ENCODE assay signal across 19 cellular contexts in the genomic region with DNA sequence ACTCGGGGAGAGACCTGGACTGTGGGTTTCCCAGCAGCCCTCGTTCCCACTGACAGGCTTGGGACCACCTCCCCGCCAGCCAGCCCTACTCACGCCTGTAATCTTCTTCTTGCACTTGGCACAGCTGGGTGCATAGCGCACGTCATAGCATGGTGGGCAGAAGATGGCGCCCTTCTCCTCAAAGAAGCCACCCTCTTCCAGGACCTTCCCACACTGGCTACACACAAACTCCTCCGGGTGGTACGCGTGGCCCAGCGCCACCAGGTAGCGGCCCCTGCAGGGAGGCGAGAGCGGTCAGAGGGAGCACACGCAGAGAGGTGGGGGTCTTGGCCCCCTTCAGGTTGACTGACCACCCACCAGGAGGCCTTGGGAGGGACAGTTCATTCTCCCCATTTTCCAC. TPM values are rescaled to one million over a fixed set of nuclear protein-coding genes. Genes with fewer than 3 reads are reported as not detected.
DNase-seq lines count a peak whose midpoint lies in the region; ATAC-seq and TF ChIP-seq lines count a peak whose summit lies in the region.
"Had no signal": no experiment of that assay in that cellular context is flagged by ENCODE, and none has a peak within 500 bp of the region (broad histone marks: within the 10 kb centered on the region; RNA-seq: fewer than 3 reads in every experiment).

No MANE protein-coding gene starts in this region.

- peaks cover 44% of the 10 kb centered on the region for H4K20me1 ChIP-seq in BLaER1

- DNase-seq in GM13976 (ENCODE audit: low spot score) = no peak
- no peak for DNase-seq in RWPE2 (ENCODE audit: low spot score)
- no peak for DNase-seq in mesenchymal stem cell
- DNase-seq in GOT3 (lab: John Stamatoyannopoulos, UW) = no peak
- no peak for DNase-seq in MCF 10A (ENCODE audit: unreplicated experiment)
- DNase-seq in posterior cingulate gyrus = no peak
- no peak for DNase-seq in NCI-H2227 (lab: John Stamatoyannopoulos, UW; ENCODE audit: unreplicated experiment)
- DNase-seq: activated CD4-positive, alpha-beta T cell treated with anti-CD3 and anti-CD28 coated beads for 4 hours; activated CD8-positive, alpha-beta memory T cell treated with anti-CD3 and anti-CD28 coated beads, Interleukin-2, amount 50 U/mL, for 4 hours; activated naive CD4-positive, alpha-beta T cell; aorta; foreskin melanocyte; left colon; midbrain; NCI-H2029; NCI-H524 treated with DMSO at 0.1 percent for 48 hours had no signal

- H2BK12ac ChIP-seq in mesenchymal stem cell (ENCODE audit: low read length in 2 of 2) = no peak overlapping the region

- peaks cover 55% of the 10 kb centered on the region for H3K4me1 ChIP-seq in BLaER1
- H3K4me1 ChIP-seq in RWPE2 (ENCODE audit: insufficient read depth, poor library complexity, severe bottlenecking) = no peaks in the 10 kb centered on the region
- H3K4me1 ChIP-seq in mesenchymal stem cell (ENCODE audit: control insufficient read depth, insufficient read depth, low read depth, low read length) = peaks cover 78% of the 10 kb centered on the region

- H2BK120ac ChIP-seq in mesenchymal stem cell (ENCODE audit: low read depth, low read length) = no peak overlapping the region

- TF ChIP-seq CTCF in GM13976 (IDR thresholded peaks at IDR 0.05; ENCODE audit: borderline replicate concordance, control extremely low read depth, extremely low read depth, insufficient read depth, missing control alignments) (peak; percentile 5), RWPE2 (IDR thresholded peaks at IDR 0.05; ENCODE audit: poor library complexity, severe bottlenecking) (peak; percentile 15), MCF 10A (IDR thresholded peaks at IDR 0.05; ENCODE audit: unreplicated experiment) (no peak)

- no peak overlapping the region for H3K27ac Mint-ChIP-seq in MCF 10A (ENCODE audit: low read depth, unreplicated experiment)

- CTCF ChIA-PET in MCF 10A (lab: Yijun Ruan, JAX) = interaction anchor here (0.6 to 4.1 kb wide), 4 partner anchors 9 to 376 kb away, joined by 3 to 24 read pairs (median 4); no protein-coding TSS in a partner anchor

- no peak overlapping the region for H2AFZ ChIP-seq in mesenchymal stem cell (ENCODE audit: low read depth, low read length)

- H3K4me3 ChIP-seq in BLaER1 (no peak overlapping the region), RWPE2 (ENCODE audit: severe bottlenecking) (no peak overlapping the region), mesenchymal stem cell (ENCODE audit: insufficient read depth in 1 of 2, low read depth in 1 of 2, low read length in 2 of 2) (no peak overlapping the region)
- H3K4me3 ChIP-seq: coronary artery had no signal

- H3K27ac ChIP-seq in BLaER1 = 0 out of 2 replicates have a peak overlapping the region, but pooled peaks have one; percentile 19
- no peak overlapping the region for H3K27ac ChIP-seq in RWPE2 (ENCODE audit: poor library complexity, severe bottlenecking)
- peak overlapping the region; percentile 6 for H3K27ac ChIP-seq in mesenchymal stem cell (ENCODE audit: low read length, poor library complexity, severe bottlenecking)

- intact Hi-C loops in MCF 10A (cut with micrococcal nuclease) = no loop called here
- intact Hi-C loops in posterior cingulate gyrus (cut with DNase I) = no loop called here

- ATAC-seq in RWPE2 (ENCODE audit: low read depth) = no peak
- ATAC-seq: left colon, sciatic nerve had no signal

- no peak overlapping the region for H3K14ac ChIP-seq in mesenchymal stem cell (ENCODE audit: low read length in 2 of 2)

- no peaks in the 10 kb centered on the region for H3K9me3 Mint-ChIP-seq in MCF 10A (ENCODE audit: unreplicated experiment)

- no peak overlapping the region for H2AK5ac ChIP-seq in mesenchymal stem cell (ENCODE audit: low read length, severe bottlenecking)

- no peak overlapping the region for H4K91ac ChIP-seq in mesenchymal stem cell (ENCODE audit: low read length)

- H3K79me1 ChIP-seq in mesenchymal stem cell (replicated peaks; ENCODE audit: low read length, poor library complexity, severe bottlenecking) = peaks cover 7% of the 10 kb centered on the region

- no peak overlapping the region for H3K18ac ChIP-seq in mesenchymal stem cell (ENCODE audit: low read depth in 1 of 2, low read length in 2 of 2)

- in situ Hi-C loops in GM13976 (cut with MboI; ENCODE audit: low sequenced_read_pairs, unreplicated experiment) = no loop called here

- peaks cover 43% of the 10 kb centered on the region for H3K36me3 Mint-ChIP-seq in MCF 10A (ENCODE audit: insufficient read depth, unreplicated experiment)

- no peak overlapping the region for H3K4me3 Mint-ChIP-seq in MCF 10A (ENCODE audit: unreplicated experiment)

- POLR2A ChIA-PET in MCF 10A (lab: Yijun Ruan, JAX) = interaction anchor here (0.9 kb wide), 1 partner anchor 11 kb away, joined by 3 read pairs; no protein-coding TSS in a partner anchor

- H2BK5ac ChIP-seq in mesenchymal stem cell (ENCODE audit: low read depth, low read length, poor library complexity, severe bottlenecking) = no peak overlapping the region

- H3K9me3 ChIP-seq in BLaER1 (no peaks in the 10 kb centered on the region), RWPE2 (ENCODE audit: severe bottlenecking) (no peaks in the 10 kb centered on the region), mesenchymal stem cell (ENCODE audit: control insufficient read depth, low read length) (no peaks in the 10 kb centered on the region)

- 97% methylated on average over 15 of the region's 15 CpGs for WGBS in mesenchymal stem cell

- H3K27me3 Mint-ChIP-seq in MCF 10A (ENCODE audit: insufficient read depth, unreplicated experiment) = no peaks in the 10 kb centered on the region

- H2BK15ac ChIP-seq in mesenchymal stem cell (ENCODE audit: low read depth, poor library complexity, severe bottlenecking) = no peak overlapping the region

- H3K9ac ChIP-seq in BLaER1 (no peak overlapping the region), mesenchymal stem cell (ENCODE audit: low read length) (no peak overlapping the region)

- H3K4ac ChIP-seq in mesenchymal stem cell (ENCODE audit: low read depth in 1 of 2, low read length in 2 of 2) = no peak overlapping the region

- no peaks in the 10 kb centered on the region for H3K27me3 ChIP-seq in BLaER1
- H3K27me3 ChIP-seq in RWPE2 (ENCODE audit: insufficient read depth, poor library complexity, severe bottlenecking) = no peaks in the 10 kb centered on the region
- H3K27me3 ChIP-seq in mesenchymal stem cell (ENCODE audit: control insufficient read depth in 1 of 2, insufficient read depth in 1 of 2, low read length in 2 of 2) = no peaks in the 10 kb centered on the region

- peak overlapping the region; percentile 82; the same call in 1 of the 2 replicates for H3K4me2 ChIP-seq in BLaER1
- no peak overlapping the region for H3K4me2 ChIP-seq in mesenchymal stem cell (ENCODE audit: low read length, poor library complexity, severe bottlenecking)

- no TSS peak for BruUV-seq in MCF 10A (replicated peaks; lab: Mats Ljungman, UMichigan)

- no peak overlapping the region for H4K8ac ChIP-seq in mesenchymal stem cell (ENCODE audit: low read length)

- no peak overlapping the region for H3K23ac ChIP-seq in mesenchymal stem cell (ENCODE audit: low read length in 2 of 2)

- H3K36me3 ChIP-seq in BLaER1 = peaks cover 87% of the 10 kb centered on the region
- H3K36me3 ChIP-seq in RWPE2 (ENCODE audit: low read depth) = peaks cover 80% of the 10 kb centered on the region
- peaks cover 90 to 99% of the 10 kb centered on the region in 2 experiments for H3K36me3 ChIP-seq in mesenchymal stem cell (ENCODE audit: control insufficient read depth in 1 of 2, insufficient read depth in 2 of 2, low read depth in 1 of 2, low read length in 2 of 2)

- peaks cover 22% of the 10 kb centered on the region for H3K4me1 Mint-ChIP-seq in MCF 10A (ENCODE audit: insufficient read depth, unreplicated experiment)

RNA-seq across cellular contexts. Expression of a gene that starts 9.4 kb away (rescaled TPM):
- 221 TPM for polyA plus RNA-seq in mesenchymal stem cell (2013, experiment 1 of 2)
- 213 TPM for polyA plus RNA-seq in mesenchymal stem cell (2013, experiment 2 of 2)
- 164 and 257 TPM in 2 replicates for total RNA-seq in MCF 10A (2022)

RNA-seq across cellular contexts. Expression of a gene that starts 14.5 kb away (rescaled TPM):
- polyA plus RNA-seq in mesenchymal stem cell (2013, experiment 1 of 2) = 149 TPM
- 150 TPM for polyA plus RNA-seq in mesenchymal stem cell (2013, experiment 2 of 2)
- 149 and 165 TPM in 2 replicates for total RNA-seq in MCF 10A (2022)

RNA-seq across cellular contexts. Expression of a gene that starts 21.7 kb away (rescaled TPM):
- 1.3 TPM for polyA plus RNA-seq in mesenchymal stem cell (2013, experiment 1 of 2)
- 1.4 TPM for polyA plus RNA-seq in mesenchymal stem cell (2013, experiment 2 of 2)
- total RNA-seq in MCF 10A (2022) = 5.4 and 6.0 TPM in 2 replicates

RNA-seq across cellular contexts. Expression of a gene that starts 28.8 kb away (rescaled TPM):
- polyA plus RNA-seq in mesenchymal stem cell (2013, experiment 1 of 2) = 45.5 TPM
- polyA plus RNA-seq in mesenchymal stem cell (2013, experiment 2 of 2) = 41.7 TPM
- 125 and 135 TPM in 2 replicates for total RNA-seq in MCF 10A (2022)

RNA-seq across cellular contexts. Expression of a gene that starts 41.4 kb away (rescaled TPM):
- 8.6 TPM for polyA plus RNA-seq in mesenchymal stem cell (2013, experiment 1 of 2)
- 7.8 TPM for polyA plus RNA-seq in mesenchymal stem cell (2013, experiment 2 of 2)
- 15.0 and 23.2 TPM in 2 replicates for total RNA-seq in MCF 10A (2022)
